Comparison of ENCODE assay signal across 1 cellular context in the genomic region with DNA sequence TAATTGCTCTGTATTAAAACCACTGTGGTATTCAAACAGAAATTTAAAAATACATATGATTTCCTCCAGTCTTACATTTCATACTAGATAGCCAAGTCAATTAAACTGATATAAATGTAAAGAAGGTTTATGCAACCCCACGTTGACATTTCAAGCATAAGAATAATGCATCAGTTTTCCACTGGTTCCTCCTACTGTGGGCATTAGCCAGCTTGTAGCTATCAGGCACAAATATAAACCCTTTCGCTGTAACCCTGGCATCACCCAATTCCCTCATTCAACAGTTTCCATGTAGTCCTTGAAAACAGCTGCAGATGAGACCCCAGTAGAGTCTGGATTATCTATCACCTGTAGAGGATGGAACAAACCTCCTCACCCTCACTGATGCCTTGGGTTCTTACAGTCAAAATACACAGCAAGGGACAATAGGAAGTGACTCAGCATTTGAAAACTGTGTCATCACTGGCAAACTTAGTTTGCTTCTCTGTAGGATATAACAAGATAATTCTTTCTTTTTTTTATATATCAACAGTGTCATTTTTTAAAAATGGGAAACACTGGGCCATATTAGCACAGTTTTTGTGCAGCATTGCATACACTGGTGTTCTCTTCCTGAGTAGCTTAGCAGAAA.
TF ChIP-seq lines count a peak whose summit lies in the region.

No MANE protein-coding gene starts in this region.

TF ChIP-seq in H1, 55 proteins besides CTCF, POLR2A, EP300 and RAD21 (continued from another document):
- TF ChIP-seq BACH1 (IDR thresholded peaks at IDR 0.05; ENCODE audit: low read length) (peak; percentile 63), MAFK (IDR thresholded peaks at IDR 0.05; ENCODE audit: low read depth, low read length) (peak; percentile 51), SIN3A (conservative IDR thresholded peaks at IDR 0.05 in 1 of 2, IDR thresholded peaks at IDR 0.05 in 1 of 2; ENCODE audit: low read depth in 1 of 2, low read length in 2 of 2) (no peak), BCL11A (IDR thresholded peaks at IDR 0.05; ENCODE audit: low read depth in 2 of 2, low read length in 2 of 2) (no peak)
TF ChIP-seq in H1: peak in this region for 2.
